1 cellular context compared by ENCODE assay signal in genomic region chr1:151326619-151327222, GRCh38.
A peak's percentile ranks its signal among the peaks of the same experiment; 100 is the strongest.
TF ChIP-seq lines count a peak whose summit lies in the region.

No MANE protein-coding gene starts in this region.

TF ChIP-seq in K562, 482 proteins besides CTCF, POLR2A, EP300 and RAD21 (continued from another document):
- TF ChIP-seq PYGO2 (tag; IDR thresholded peaks at IDR 0.05), result no peak
- no peak for TF ChIP-seq NFATC3 (IDR thresholded peaks at IDR 0.05)
- TF ChIP-seq ZNF75A (CRISPR knock-in tag; IDR thresholded peaks at IDR 0.05), result no peak
- TF ChIP-seq CEBPB (tag; IDR thresholded peaks at IDR 0.05), result no peak
- TF ChIP-seq NFXL1 (CRISPR knock-in tag; IDR thresholded peaks at IDR 0.05), result no peak
- no peak for TF ChIP-seq PATZ1 (CRISPR knock-in tag; IDR thresholded peaks at IDR 0.05; ENCODE audit: borderline replicate concordance)
- TF ChIP-seq ELF1 (tag; IDR thresholded peaks at IDR 0.05), result 0 out of 2 replicates have a peak, but pooled peaks have one; percentile 3
- no peak for TF ChIP-seq PPARD (CRISPR knock-in tag; IDR thresholded peaks at IDR 0.05)
- no peak for TF ChIP-seq ZNF165 (CRISPR knock-in tag; IDR thresholded peaks at IDR 0.05; ENCODE audit: borderline replicate concordance)
- no peak for TF ChIP-seq E2F5 (CRISPR knock-in tag; IDR thresholded peaks at IDR 0.05)
- TF ChIP-seq SRSF1 (IDR thresholded peaks at IDR 0.05; ENCODE audit: low read depth, low read length), result no peak
- TF ChIP-seq ZBTB40 (IDR thresholded peaks at IDR 0.05), result 0 out of 2 replicates have a peak, but pooled peaks have one; percentile 35
- TF ChIP-seq ZBTB40 (CRISPR knock-in tag; IDR thresholded peaks at IDR 0.05), result no peak
- no peak for TF ChIP-seq KLF6 (CRISPR knock-in tag; IDR thresholded peaks at IDR 0.05; ENCODE audit: borderline replicate concordance)
- no peak for TF ChIP-seq SNIP1 (IDR thresholded peaks at IDR 0.05; ENCODE audit: low read depth)
- TF ChIP-seq ARID3A (IDR thresholded peaks at IDR 0.05; ENCODE audit: borderline replicate concordance, low read depth, low read length), result no peak
- no peak for TF ChIP-seq CEBPG (CRISPR knock-in tag; IDR thresholded peaks at IDR 0.05)
- TF ChIP-seq CEBPG (tag; conservative IDR thresholded peaks at IDR 0.05 in 1 of 2, IDR thresholded peaks at IDR 0.05 in 1 of 2), result no peak
- TF ChIP-seq PCBP2 (IDR thresholded peaks at IDR 0.05; ENCODE audit: low read depth, low read length, poor library complexity, severe bottlenecking), result no peak
- TF ChIP-seq ZNF445 (CRISPR knock-in tag; IDR thresholded peaks at IDR 0.05; ENCODE audit: low read depth), result no peak
- TF ChIP-seq PHTF2 (CRISPR knock-in tag; IDR thresholded peaks at IDR 0.05), result no peak
- TF ChIP-seq HDAC8 (tag; IDR thresholded peaks at IDR 0.05), result no peak
- no peak for TF ChIP-seq PTTG1 (tag; IDR thresholded peaks at IDR 0.05; ENCODE audit: low read depth)
- no peak for TF ChIP-seq CEBPZ (IDR thresholded peaks at IDR 0.05; ENCODE audit: borderline replicate concordance, low read depth, low read length)
- no peak for TF ChIP-seq MEF2A (IDR thresholded peaks at IDR 0.05; ENCODE audit: control insufficient read depth, low read depth, low read length)
- TF ChIP-seq SMARCA4 (IDR thresholded peaks at IDR 0.05), result no peak
- peak in 1 of 2 experiments; percentile 77; a peak in 1 of 4 replicates for TF ChIP-seq MAZ (CRISPR knock-in tag; conservative IDR thresholded peaks at IDR 0.05 in 1 of 2, IDR thresholded peaks at IDR 0.05 in 1 of 2)
- 0 out of 2 replicates have a peak, but pooled peaks have one; percentile 26 for TF ChIP-seq POLR2AphosphoS5 (IDR thresholded peaks at IDR 0.05; ENCODE audit: control insufficient read depth, insufficient read depth, low read depth, low read length)
- no peak for TF ChIP-seq USF2 (CRISPR knock-in tag; IDR thresholded peaks at IDR 0.05)
- no peak for TF ChIP-seq ZBTB12 (CRISPR knock-in tag; IDR thresholded peaks at IDR 0.05)
